Comparison of ENCODE assay signal across 16 cellular contexts in genomic region chr7:11170160-11170559, GRCh38.
DNase-seq lines count a peak whose midpoint lies in the region; TF ChIP-seq lines count a peak whose summit lies in the region.
"Had no signal": no experiment of that assay in that cellular context is flagged by ENCODE, and none has a peak within 500 bp of the region (broad histone marks: within the 10 kb centered on the region; RNA-seq: fewer than 3 reads in every experiment).

No MANE protein-coding gene starts in this region.

- H3K27ac Mint-ChIP-seq in endothelial cell (ENCODE audit: unreplicated experiment): no peak overlapping the region
- H3K27ac Mint-ChIP-seq: dendritic cell treated with granulocyte-macrophage colony-stimulating factor and Interleukin-4, amounts not matched to agents 40 ng/mL and 50 ng/mL, for 4 days had no signal

- TF ChIP-seq CTCF in endothelial cell (IDR thresholded peaks at IDR 0.05; ENCODE audit: unreplicated experiment): no peak

- no peaks in the 10 kb centered on the region for H3K36me3 Mint-ChIP-seq in endothelial cell (ENCODE audit: low read depth, unreplicated experiment)

- peak; percentile 47 for DNase-seq in Ammon's horn (ENCODE audit: low spot score)
- DNase-seq in NCI-H1436 (lab: John Stamatoyannopoulos, UW): peak; percentile 37
- DNase-seq in NCI-H774 (lab: John Stamatoyannopoulos, UW): peak; percentile 16
- DNase-seq in inferior parietal cortex (ENCODE audit: extremely low spot score): peak; percentile 56
- DNase-seq in endothelial cell (ENCODE audit: low spot score): no peak
- DNase-seq in T-helper 9 cell: no peak
- DNase-seq in T1000 (lab: John Stamatoyannopoulos, UW): no peak
- DNase-seq in NCI-H1048 (lab: John Stamatoyannopoulos, UW): no peak
- DNase-seq: activated effector memory CD4-positive, alpha-beta T cell treated with anti-CD3 and anti-CD28 coated beads, Interleukin-2, amount 50 U/mL, for 16 hours; GM23248; IMR-90; lower lobe of right lung; NCI-H146; SK-N-SH; stimulated activated naive CD4-positive, alpha-beta T cell treated with Interleukin-2 at 50 U/mL for 16 hours had no signal

- H3K4me1 Mint-ChIP-seq in endothelial cell (ENCODE audit: unreplicated experiment): peaks cover 11% of the 10 kb centered on the region

- no peaks in the 10 kb centered on the region for H3K27me3 Mint-ChIP-seq in endothelial cell (ENCODE audit: unreplicated experiment)
- H3K27me3 Mint-ChIP-seq: dendritic cell treated with granulocyte-macrophage colony-stimulating factor and Interleukin-4, amounts not matched to agents 40 ng/mL and 50 ng/mL, for 4 days had no signal

- no peak overlapping the region for H3K4me3 Mint-ChIP-seq in endothelial cell (ENCODE audit: unreplicated experiment)
- H3K4me3 Mint-ChIP-seq: dendritic cell treated with granulocyte-macrophage colony-stimulating factor and Interleukin-4, amounts not matched to agents 40 ng/mL and 50 ng/mL, for 4 days had no signal

- no peaks in the 10 kb centered on the region for H3K9me3 Mint-ChIP-seq in endothelial cell (ENCODE audit: unreplicated experiment)
- H3K9me3 Mint-ChIP-seq: dendritic cell treated with granulocyte-macrophage colony-stimulating factor and Interleukin-4, amounts not matched to agents 40 ng/mL and 50 ng/mL, for 4 days had no signal

Comparison
In these comparisons a context has a peak if more than half of its experiments do, and no peak if none do; other contexts are left out.
1. DNase-seq: peak in Ammon's horn (single experiment), NCI-H1436 (single experiment), NCI-H774 (single experiment) and inferior parietal cortex (single experiment); none in endothelial cell (single experiment), T-helper 9 cell (single experiment), T1000 (single experiment) and NCI-H1048 (single experiment).